Comparison of ENCODE assay signal across 16 cellular contexts in the genomic region with DNA sequence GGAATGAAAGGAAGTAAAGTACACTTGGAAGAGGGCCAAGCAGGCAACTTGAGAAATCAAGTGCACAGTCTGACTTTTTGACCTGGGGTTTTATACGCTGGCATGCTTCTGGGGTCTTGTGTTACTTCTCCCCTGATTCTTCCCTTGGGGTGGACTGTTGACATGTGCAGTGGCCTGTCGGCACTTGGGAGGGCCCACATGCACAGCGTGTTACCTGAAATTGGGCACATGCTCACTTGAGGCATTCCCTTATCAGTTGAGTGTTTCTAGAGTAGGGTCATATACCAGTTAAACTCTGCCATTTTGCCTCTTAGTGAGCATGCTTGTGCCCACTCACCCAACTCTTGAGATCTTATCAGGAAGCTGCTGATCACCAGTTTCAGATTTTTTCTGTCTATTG.
"Had no signal": no experiment of that assay in that cellular context is flagged by ENCODE, and none has a peak within 500 bp of the region (broad histone marks: within the 10 kb centered on the region; RNA-seq: fewer than 3 reads in every experiment).

No MANE protein-coding gene starts in this region.

- DNase-seq: effector memory CD8-positive, alpha-beta T cell; gastrocnemius medialis; heart right ventricle; hypothalamus; kidney glomerular epithelial cell; natural killer cell; ovary; small intestine; stimulated activated CD4-positive, alpha-beta T cell treated with anti-CD3 and anti-CD28 coated beads, Interleukin-12 subunit alpha, Interleukin-12 subunit beta, amount 100 ng/mL, for 4 hours; stimulated activated naive CD4-positive, alpha-beta T cell; stomach; substantia nigra had no signal

- ATAC-seq: effector memory CD8-positive, alpha-beta T cell; gastrocnemius medialis; heart right ventricle; natural killer cell had no signal

- H3K27me3 ChIP-seq: esophagus muscularis mucosa, gastrocnemius medialis, heart right ventricle, ovary, right atrium auricular region, stomach, vagina had no signal

- H3K4me3 ChIP-seq: esophagus muscularis mucosa, gastrocnemius medialis, heart right ventricle, ovary, right atrium auricular region, stomach, vagina had no signal

- H3K4me1 ChIP-seq: esophagus muscularis mucosa, gastrocnemius medialis, right atrium auricular region, stomach, vagina had no signal

- H3K27ac ChIP-seq: epithelial cell of prostate, esophagus muscularis mucosa, gastrocnemius medialis, heart right ventricle, ovary, right atrium auricular region, stomach, vagina had no signal

- H3K9me3 ChIP-seq: esophagus muscularis mucosa, gastrocnemius medialis, ovary, right atrium auricular region, stomach, vagina had no signal

- H3K36me3 ChIP-seq: esophagus muscularis mucosa, gastrocnemius medialis, heart right ventricle, ovary, right atrium auricular region, stomach, vagina had no signal
